Comparison of ENCODE assay signal across 21 cellular contexts in genomic region chr1:86487805-86488141, GRCh38. TPM values are rescaled to one million over a fixed set of nuclear protein-coding genes. Genes with fewer than 3 reads are reported as not detected.
"Had no signal": no experiment of that assay in that cellular context is flagged by ENCODE, and none has a peak within 500 bp of the region (broad histone marks: within the 10 kb centered on the region; RNA-seq: fewer than 3 reads in every experiment).

No MANE protein-coding gene starts in this region.

- H3K36me3 ChIP-seq: neural progenitor cell, pancreas had no signal

- H3K9me3 ChIP-seq: pancreas, testis had no signal

- DNase-seq: activated CD4-positive, alpha-beta memory T cell treated with anti-CD3 and anti-CD28 coated beads for 36 hours; activated CD4-positive, alpha-beta T cell treated with anti-CD3 and anti-CD28 coated beads for 1 hour; activated CD8-positive, alpha-beta memory T cell treated with anti-CD3 and anti-CD28 coated beads, Interleukin-2, amount 10 ng/mL, durations not matched to agents 7 days and 5 days; activated naive CD4-positive, alpha-beta T cell treated with anti-CD3 and anti-CD28 coated beads, Interleukin-2, amount 10 ng/mL, durations not matched to agents 7 days and 5 days; activated T-cell treated with anti-CD3 and anti-CD28 coated beads, Interleukin-2, amount 50 U/mL, for 1 hour; caudate nucleus; left colon; naive B cell; pancreas; stimulated activated CD4-positive, alpha-beta T cell treated with anti-CD3 and anti-CD28 coated beads, Interleukin-4, amount 100 ng/mL, for 24 hours; stimulated activated naive CD4-positive, alpha-beta T cell treated with Interleukin-2 at 50 U/mL for 16 hours; T-helper 1 cell; testis had no signal

- H3K27me3 ChIP-seq: neural progenitor cell, pancreas, testis had no signal

- H3K36me3 Mint-ChIP-seq: activated CD4-positive, alpha-beta memory T cell treated with anti-CD3 and anti-CD28 coated beads for 36 hours; activated CD8-positive, alpha-beta memory T cell treated with anti-CD3 and anti-CD28 coated beads, Interleukin-2, amount 10 ng/mL, durations not matched to agents 7 days and 5 days; activated naive CD4-positive, alpha-beta T cell treated with anti-CD3 and anti-CD28 coated beads, Interleukin-2, amount 10 ng/mL, durations not matched to agents 7 days and 5 days; naive B cell; neural progenitor cell had no signal

- H3K4me3 Mint-ChIP-seq: activated CD4-positive, alpha-beta memory T cell treated with anti-CD3 and anti-CD28 coated beads for 36 hours; activated CD8-positive, alpha-beta memory T cell treated with anti-CD3 and anti-CD28 coated beads, Interleukin-2, amount 10 ng/mL, durations not matched to agents 7 days and 5 days; activated naive CD4-positive, alpha-beta T cell treated with anti-CD3 and anti-CD28 coated beads, Interleukin-2, amount 10 ng/mL, durations not matched to agents 7 days and 5 days; naive B cell; neural progenitor cell had no signal

- H3K4me3 ChIP-seq: neural progenitor cell, pancreas, testis had no signal

- H3K4me2 ChIP-seq: neural progenitor cell had no signal

- H3K4me1 Mint-ChIP-seq: activated CD8-positive, alpha-beta memory T cell treated with anti-CD3 and anti-CD28 coated beads, Interleukin-2, amount 10 ng/mL, durations not matched to agents 7 days and 5 days; activated naive CD4-positive, alpha-beta T cell treated with anti-CD3 and anti-CD28 coated beads, Interleukin-2, amount 10 ng/mL, durations not matched to agents 7 days and 5 days; naive B cell had no signal

- H2AFZ ChIP-seq: neural progenitor cell had no signal

- H3K27ac Mint-ChIP-seq: activated CD4-positive, alpha-beta memory T cell treated with anti-CD3 and anti-CD28 coated beads for 36 hours; activated CD8-positive, alpha-beta memory T cell treated with anti-CD3 and anti-CD28 coated beads, Interleukin-2, amount 10 ng/mL, durations not matched to agents 7 days and 5 days; activated naive CD4-positive, alpha-beta T cell treated with anti-CD3 and anti-CD28 coated beads, Interleukin-2, amount 10 ng/mL, durations not matched to agents 7 days and 5 days; activated T-helper 2 cell treated with anti-CD3 and anti-CD28 coated beads, Interferon-gamma antibody, Interleukin-2, Interleukin-4, amounts not matched to agents 10 μg/mL and 5 μg/mL and 100 μg/mL, durations not matched to agents 14 hours and 24 hours and 36 hours; naive B cell; neural progenitor cell had no signal

- H3K27ac ChIP-seq: neural progenitor cell, pancreas, testis had no signal

- H3K9me3 Mint-ChIP-seq: activated CD4-positive, alpha-beta memory T cell treated with anti-CD3 and anti-CD28 coated beads for 36 hours; activated naive CD4-positive, alpha-beta T cell treated with anti-CD3 and anti-CD28 coated beads, Interleukin-2, amount 10 ng/mL, durations not matched to agents 7 days and 5 days; activated T-helper 2 cell treated with anti-CD3 and anti-CD28 coated beads, Interferon-gamma antibody, Interleukin-2, Interleukin-4, amounts not matched to agents 10 μg/mL and 5 μg/mL and 100 μg/mL, durations not matched to agents 14 hours and 24 hours and 36 hours; naive B cell; neural progenitor cell had no signal

- FAIRE-seq: colon, pancreas had no signal

- ATAC-seq: activated CD8-positive, alpha-beta memory T cell treated with anti-CD3 and anti-CD28 coated beads, Interleukin-2, amount 10 ng/mL, durations not matched to agents 7 days and 5 days; left colon; SK-N-SH treated with all-trans-retinoic acid at 6 μM for 48 hours had no signal

- H3K9ac ChIP-seq: neural progenitor cell had no signal

- H3K4me1 ChIP-seq: neural progenitor cell, pancreas, testis had no signal

RNA-seq across cellular contexts. Expression of gene CLCA1, which starts 19.0 kb away (rescaled TPM):
- total RNA-seq: activated CD4-positive, alpha-beta memory T cell treated with anti-CD3 and anti-CD28 coated beads for 36 hours; activated CD8-positive, alpha-beta memory T cell treated with anti-CD3 and anti-CD28 coated beads, Interleukin-2, amount 10 ng/mL, durations not matched to agents 7 days and 5 days; activated T-helper 2 cell treated with anti-CD3 and anti-CD28 coated beads, Interferon-gamma antibody, Interleukin-2, Interleukin-4, amounts not matched to agents 10 μg/mL and 5 μg/mL and 100 μg/mL, durations not matched to agents 14 hours and 24 hours and 36 hours; lung microvascular endothelial cell; mononuclear cell; renal cortical epithelial cell; urinary bladder had no signal
- polyA plus RNA-seq: urinary bladder had no signal

RNA-seq across cellular contexts. Expression of gene CLCA4, which starts 59.1 kb away (rescaled TPM):
- total RNA-seq: activated CD4-positive, alpha-beta memory T cell treated with anti-CD3 and anti-CD28 coated beads for 36 hours; activated CD8-positive, alpha-beta memory T cell treated with anti-CD3 and anti-CD28 coated beads, Interleukin-2, amount 10 ng/mL, durations not matched to agents 7 days and 5 days; activated T-helper 2 cell treated with anti-CD3 and anti-CD28 coated beads, Interferon-gamma antibody, Interleukin-2, Interleukin-4, amounts not matched to agents 10 μg/mL and 5 μg/mL and 100 μg/mL, durations not matched to agents 14 hours and 24 hours and 36 hours; lung microvascular endothelial cell; mononuclear cell; renal cortical epithelial cell had no signal
